In genomic region chr3:122004123-122004522, GRCh38 we compare ENCODE assay signal across 17 cellular contexts. TPM values are rescaled to one million over a fixed set of nuclear protein-coding genes. Genes with fewer than 3 reads are reported as not detected.
DNase-seq lines count a peak whose midpoint lies in the region; ATAC-seq and TF ChIP-seq lines count a peak whose summit lies in the region.
"Had no signal": no experiment of that assay in that cellular context is flagged by ENCODE, and none has a peak within 500 bp of the region (broad histone marks: within the 10 kb centered on the region; RNA-seq: fewer than 3 reads in every experiment).

No MANE protein-coding gene starts in this region.

- H2AFZ ChIP-seq in SU-DHL-6 (ENCODE audit: low read depth, low read length, severe bottlenecking) = no peak overlapping the region
- H2AFZ ChIP-seq in smooth muscle cell (ENCODE audit: low read depth) = no peak overlapping the region
- H2AFZ ChIP-seq: PC-9 had no signal

- ATAC-seq in GM21723 (IDR thresholded peaks at IDR 0.05; ENCODE audit: unreplicated experiment) (no peak), GM18873 (IDR thresholded peaks at IDR 0.05; ENCODE audit: low FRiP score, unreplicated experiment) (no peak)
- ATAC-seq: foreskin keratinocyte had no signal

- DNase-seq in NCI-H1436 (lab: John Stamatoyannopoulos, UW) = peak; percentile 14
- no peak for DNase-seq in NCI-H1436 treated with DMSO at 0.1 percent for 48 hours (lab: John Stamatoyannopoulos, UW)
- DNase-seq in NCI-H146 (lab: John Stamatoyannopoulos, UW) = peak; percentile 52
- DNase-seq in smooth muscle cell (lab: John Stamatoyannopoulos, UW; ENCODE audit: unreplicated experiment) = no peak
- no peak for DNase-seq in germinal center (ENCODE audit: low spot score)
- DNase-seq: 8988T; activated CD4-positive, alpha-beta T cell treated with anti-CD3 and anti-CD28 coated beads, Interleukin-2, amount 10 ng/mL, durations not matched to agents 24 days and 14 days; COR-L47; effector CD8-positive, alpha-beta T cell; foreskin keratinocyte; NCI-H1694 treated with DMSO at 0.1 percent for 48 hours; nucleus accumbens; PC-9 had no signal

- H3K27ac ChIP-seq in SU-DHL-6 (ENCODE audit: low read depth, low read length) (peak overlapping the region; percentile 65), smooth muscle cell (ENCODE audit: low read depth) (peak overlapping the region; percentile 20)
- H3K27ac ChIP-seq: foreskin keratinocyte, PC-9 had no signal

- peaks cover 5% of the 10 kb centered on the region for H3K4me1 ChIP-seq in smooth muscle cell (ENCODE audit: low read depth)

- H4K20me1 ChIP-seq in SU-DHL-6 (ENCODE audit: low read depth, low read length) = no peaks in the 10 kb centered on the region
- H4K20me1 ChIP-seq in smooth muscle cell (ENCODE audit: low read depth) = no peaks in the 10 kb centered on the region

- H3K79me2 ChIP-seq in SU-DHL-6 (ENCODE audit: insufficient read depth, low read length) = no peaks in the 10 kb centered on the region
- no peaks in the 10 kb centered on the region for H3K79me2 ChIP-seq in smooth muscle cell (ENCODE audit: low read depth)

- H3K9ac ChIP-seq in SU-DHL-6 (ENCODE audit: low read length) (peak overlapping the region; percentile 34; the same call in 1 of the 2 replicates), smooth muscle cell (ENCODE audit: low read depth) (peak overlapping the region; percentile 13)

- H3K9me2 ChIP-seq in SU-DHL-6 (replicated peaks; ENCODE audit: insufficient read depth, low read length) = no peaks in the 10 kb centered on the region

- H3F3A ChIP-seq in SU-DHL-6 (ENCODE audit: insufficient read depth) = peaks cover 6% of the 10 kb centered on the region; the same call in 1 of the 2 replicates
- no peaks in the 10 kb centered on the region for H3F3A ChIP-seq in smooth muscle cell (ENCODE audit: low read depth)

- H3K4me3 ChIP-seq in SU-DHL-6 (ENCODE audit: insufficient read depth, low read length, poor library complexity, severe bottlenecking) (no peak overlapping the region), smooth muscle cell (no peak overlapping the region)
- H3K4me3 ChIP-seq: PC-9, skin epidermis had no signal

- H3K9me3 ChIP-seq in SU-DHL-6 (ENCODE audit: insufficient read depth, low read length) (no peaks in the 10 kb centered on the region), smooth muscle cell (replicated peaks; ENCODE audit: low read depth) (no peaks in the 10 kb centered on the region)

- TF ChIP-seq CTCF in SU-DHL-6 (IDR thresholded peaks at IDR 0.05; ENCODE audit: insufficient read depth, low read length, poor library complexity, severe bottlenecking) (no peak), smooth muscle cell (IDR thresholded peaks at IDR 0.05; ENCODE audit: borderline replicate concordance, insufficient read depth, poor library complexity, severe bottlenecking) (no peak)

- H3K27me3 ChIP-seq in SU-DHL-6 (ENCODE audit: low read length) (no peaks in the 10 kb centered on the region), smooth muscle cell (ENCODE audit: low read depth) (no peaks in the 10 kb centered on the region)
- H3K27me3 ChIP-seq: foreskin keratinocyte had no signal

- H3K36me3 ChIP-seq in SU-DHL-6 (ENCODE audit: low read length) = no peaks in the 10 kb centered on the region; the same call in 1 of the 2 replicates
- no peaks in the 10 kb centered on the region for H3K36me3 ChIP-seq in smooth muscle cell (ENCODE audit: low read depth)

- peak overlapping the region; percentile 76 for H3K4me2 ChIP-seq in SU-DHL-6 (ENCODE audit: low read depth, low read length, poor library complexity, severe bottlenecking)
- H3K4me2 ChIP-seq in smooth muscle cell = peak overlapping the region; percentile 12
- H3K4me2 ChIP-seq: PC-9 had no signal

- 59% methylated on average over 2 of the region's 2 CpGs for WGBS in smooth muscle cell (ENCODE audit: low lambda C conversion rate)

RNA-seq across cellular contexts. Expression of gene ILDR1, which starts 17.9 kb away (rescaled TPM):
- 1.4 TPM in 1 of 2 replicates, not detected in the other for total RNA-seq in smooth muscle cell
- polyA plus RNA-seq in smooth muscle cell = 1.4 TPM in 1 of 2 replicates, not detected in the other
- total RNA-seq: foreskin keratinocyte had no signal

RNA-seq across cellular contexts. Expression of gene CD86, which starts 51.0 kb away (rescaled TPM):
- not detected in 2 replicates for total RNA-seq in smooth muscle cell
- polyA plus RNA-seq in smooth muscle cell = not detected in 2 replicates
- total RNA-seq: PC-9 had no signal

Comparison
In these comparisons a context has a peak if more than half of its experiments do, and no peak if none do; other contexts are left out.
1. DNase-seq: peak in NCI-H1436 (single experiment) and NCI-H146 (single experiment); none in NCI-H1436 treated with DMSO at 0.1 percent for 48 hours (single experiment), smooth muscle cell (single experiment) and germinal center (single experiment).